ENCODE assay signal across 19 cellular contexts in the genomic region with DNA sequence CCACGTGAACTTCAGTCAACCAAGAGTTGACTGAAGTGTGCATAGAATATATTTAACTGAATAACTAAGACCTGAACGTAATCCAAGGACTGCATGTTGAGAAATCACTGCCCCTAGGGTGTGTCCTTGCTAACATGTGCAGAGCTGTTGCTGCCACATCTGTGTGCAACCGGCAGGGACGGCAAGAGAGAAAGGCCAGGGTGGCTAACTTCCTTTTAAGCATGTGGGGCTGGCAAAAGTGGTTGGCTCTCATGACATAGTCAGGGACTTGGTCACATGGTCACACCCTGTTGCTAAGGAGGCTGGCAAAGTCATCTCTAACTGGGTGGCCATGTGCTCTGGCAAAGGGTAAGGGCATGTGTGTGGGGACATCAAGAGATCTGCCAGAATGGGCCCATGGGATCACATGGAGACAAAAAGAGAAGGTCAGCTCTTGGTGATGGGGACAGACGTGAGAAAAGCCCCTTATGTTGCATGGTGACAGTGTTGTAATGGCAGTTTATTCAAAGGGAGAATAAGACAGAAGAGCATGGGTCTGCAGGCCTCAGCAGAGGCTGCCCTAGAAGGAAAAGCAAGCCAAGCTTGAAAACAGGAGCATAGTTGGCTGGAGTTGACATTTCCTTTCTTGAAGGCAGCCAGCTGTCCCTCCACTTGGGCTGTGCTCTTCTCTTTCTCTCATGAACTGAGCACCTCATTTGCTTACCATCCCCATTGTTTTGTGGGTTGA. TPM values are rescaled to one million over a fixed set of nuclear protein-coding genes. Genes with fewer than 3 reads are reported as not detected.
DNase-seq lines count a peak whose midpoint lies in the region; TF ChIP-seq lines count a peak whose summit lies in the region.
"Had no signal": no experiment of that assay in that cellular context is flagged by ENCODE, and none has a peak within 500 bp of the region (broad histone marks: within the 10 kb centered on the region; RNA-seq: fewer than 3 reads in every experiment).

No MANE protein-coding gene starts in this region.

- no peaks in the 10 kb centered on the region for H3K79me2 ChIP-seq in OCI-LY3 (ENCODE audit: low read length)

- peak overlapping the region; percentile 0; the same call in 1 of the 2 replicates for H3K4me2 ChIP-seq in OCI-LY3 (ENCODE audit: low read length)

- H3K36me3 ChIP-seq in OCI-LY3 (replicated peaks; ENCODE audit: low read depth, low read length) (no peaks in the 10 kb centered on the region), BE2C (no peaks in the 10 kb centered on the region)

- no peaks in the 10 kb centered on the region for H3K36me3 Mint-ChIP-seq in type B pancreatic cell
- H3K36me3 Mint-ChIP-seq: activated naive CD8-positive, alpha-beta T cell treated with anti-CD3 and anti-CD28 coated beads, Interleukin-2, amount 10 ng/mL, durations not matched to agents 7 days and 5 days had no signal

- H3K9me3 ChIP-seq in OCI-LY3 (ENCODE audit: insufficient read depth, low read length) (no peaks in the 10 kb centered on the region), BE2C (no peaks in the 10 kb centered on the region)

- H3K4me1 Mint-ChIP-seq in type B pancreatic cell (ENCODE audit: unreplicated experiment) = no peaks in the 10 kb centered on the region
- H3K4me1 Mint-ChIP-seq: activated naive CD8-positive, alpha-beta T cell treated with anti-CD3 and anti-CD28 coated beads, Interleukin-2, amount 10 ng/mL, durations not matched to agents 7 days and 5 days had no signal

- H3K27ac Mint-ChIP-seq in type B pancreatic cell = no peak overlapping the region
- H3K27ac Mint-ChIP-seq: activated naive CD8-positive, alpha-beta T cell treated with anti-CD3 and anti-CD28 coated beads, Interleukin-2, amount 10 ng/mL, durations not matched to agents 7 days and 5 days; activated T-cell treated with anti-CD3 and anti-CD28 coated beads, Interleukin-2, amount 50 U/mL, for 72 hours; HFFc6 had no signal

- peak; percentile 54 for DNase-seq in epithelial cell of esophagus (ENCODE audit: low read depth)
- peak; percentile 26 for DNase-seq in islet precursor cell
- peak; percentile 37 for DNase-seq in type B pancreatic cell (ENCODE audit: extremely low spot score, unreplicated experiment)
- no peak for DNase-seq in ACHN
- DNase-seq in activated T-cell treated with anti-CD3 and anti-CD28 coated beads, Interleukin-2, amount 50 U/mL, for 1 hour = no peak
- no peak for DNase-seq in BE2C
- DNase-seq: activated CD4-positive, alpha-beta T cell treated with anti-CD3 and anti-CD28 coated beads for 4 hours; activated naive CD8-positive, alpha-beta T cell treated with anti-CD3 and anti-CD28 coated beads, Interleukin-2, amount 10 ng/mL, durations not matched to agents 7 days and 5 days; activated T-cell treated with anti-CD3 and anti-CD28 coated beads, Interleukin-2, amount 50 U/mL, for 72 hours; DMS153; effector memory CD4-positive, alpha-beta T cell; foreskin melanocyte; HFFc6; mesendoderm; NCI-H2029; T1000 had no signal

- no peak overlapping the region for H3K27ac ChIP-seq in OCI-LY3 (ENCODE audit: low read length)

- no peaks in the 10 kb centered on the region for H3K27me3 Mint-ChIP-seq in type B pancreatic cell
- H3K27me3 Mint-ChIP-seq: activated naive CD8-positive, alpha-beta T cell treated with anti-CD3 and anti-CD28 coated beads, Interleukin-2, amount 10 ng/mL, durations not matched to agents 7 days and 5 days had no signal

- H3K9me3 Mint-ChIP-seq in type B pancreatic cell = no peaks in the 10 kb centered on the region
- H3K9me3 Mint-ChIP-seq: activated T-cell treated with anti-CD3 and anti-CD28 coated beads, Interleukin-2, amount 50 U/mL, for 72 hours; HFFc6 had no signal

- no peak overlapping the region for H3K4me3 Mint-ChIP-seq in type B pancreatic cell
- H3K4me3 Mint-ChIP-seq: activated naive CD8-positive, alpha-beta T cell treated with anti-CD3 and anti-CD28 coated beads, Interleukin-2, amount 10 ng/mL, durations not matched to agents 7 days and 5 days; activated T-cell treated with anti-CD3 and anti-CD28 coated beads, Interleukin-2, amount 50 U/mL, for 72 hours; HFFc6 had no signal

- no peak overlapping the region for H3K9ac ChIP-seq in OCI-LY3 (ENCODE audit: low read length)

- TF ChIP-seq CTCF in OCI-LY3 (IDR thresholded peaks at IDR 0.05; ENCODE audit: low read depth, low read length) (no peak), epithelial cell of esophagus (IDR thresholded peaks at IDR 0.05; ENCODE audit: insufficient read depth, low read depth, low read length, missing control alignments) (no peak), type B pancreatic cell (conservative IDR thresholded peaks at IDR 0.05) (no peak), BE2C (IDR thresholded peaks at IDR 0.05; ENCODE audit: low read depth, low read length) (no peak)

- H3K4me3 ChIP-seq in OCI-LY3 (ENCODE audit: low read length) (no peak overlapping the region), epithelial cell of esophagus (ENCODE audit: low read length) (no peak overlapping the region), BE2C (ENCODE audit: low read depth, low read length) (no peak overlapping the region)

- no peaks in the 10 kb centered on the region for H4K20me1 ChIP-seq in OCI-LY3 (ENCODE audit: insufficient read depth, low read length)

- H2AFZ ChIP-seq in OCI-LY3 (ENCODE audit: low read depth, low read length) = peak overlapping the region; percentile 22; the same call in 1 of the 2 replicates

- in situ Hi-C loops in ACHN (cut with HindIII; ENCODE audit: low pct_ligation_motif_present, low pct_unique_long_range_greater_than_20kb, low sequenced_read_pairs) = no loop called here

- H3K27me3 ChIP-seq in OCI-LY3 (ENCODE audit: low read depth, low read length) = peaks cover 21% of the 10 kb centered on the region
- H3K27me3 ChIP-seq in BE2C = no peaks in the 10 kb centered on the region

- H3K4me1 ChIP-seq in OCI-LY3 (ENCODE audit: low read length) (peaks cover 11% of the 10 kb centered on the region), BE2C (no peaks in the 10 kb centered on the region)

RNA-seq across cellular contexts. Expression of a gene that starts 52.5 kb away (rescaled TPM):
- 0.36 and 0.89 TPM in 2 replicates for total RNA-seq in type B pancreatic cell (ENCODE audit: low replicate concordance)
- not detected for polyA plus RNA-seq in BE2C (2012; ENCODE audit: insufficient read depth, insufficient read length, low read depth)
- total RNA-seq: activated naive CD8-positive, alpha-beta T cell treated with anti-CD3 and anti-CD28 coated beads, Interleukin-2, amount 10 ng/mL, durations not matched to agents 7 days and 5 days; HFFc6; NCI-H460 had no signal
- polyA plus RNA-seq: neural cell had no signal

Comparison
In these comparisons a context has a peak if more than half of its experiments do, and no peak if none do; other contexts are left out.
1. DNase-seq: peak in epithelial cell of esophagus (single experiment), islet precursor cell (single experiment) and type B pancreatic cell (single experiment); none in ACHN (single experiment), activated T-cell treated with anti-CD3 and anti-CD28 coated beads, Interleukin-2, amount 50 U/mL, for 1 hour (single experiment) and BE2C (single experiment).